Comparison of ENCODE assay signal across 8 cellular contexts in the genomic region with DNA sequence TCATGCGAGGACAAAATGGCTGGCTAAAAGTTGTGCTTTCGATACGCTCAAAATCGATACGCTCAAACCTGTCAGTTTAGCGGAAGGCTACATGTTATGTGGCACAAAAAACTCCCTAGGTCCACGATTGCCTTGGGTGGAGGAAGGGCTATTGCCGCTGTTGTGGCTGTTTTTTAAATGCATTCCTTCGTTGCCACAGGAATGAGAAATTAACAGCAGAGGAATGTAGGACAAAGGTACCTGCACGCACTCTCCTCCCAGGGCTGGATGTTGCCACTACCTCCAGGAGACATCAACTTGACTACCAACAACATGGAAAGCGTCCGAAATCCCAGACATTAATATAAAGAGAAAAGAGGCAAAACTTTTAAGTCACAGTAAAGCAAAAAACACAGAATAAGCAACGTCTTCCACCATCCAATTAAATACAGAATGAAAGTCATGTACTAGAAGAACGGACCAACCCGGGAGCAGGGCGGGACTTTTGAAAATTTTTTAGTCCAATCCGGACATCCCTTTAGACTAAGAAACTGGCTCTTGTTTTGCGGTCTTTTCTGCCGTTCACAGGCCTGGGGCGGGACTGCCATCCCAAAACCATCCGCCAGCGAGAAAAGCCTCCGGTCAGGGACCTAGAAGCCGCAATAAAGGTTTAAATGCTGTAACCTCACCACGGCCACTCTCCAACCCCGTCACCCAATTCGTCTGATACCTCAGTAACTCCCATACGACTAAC. TPM values are rescaled to one million over a fixed set of nuclear protein-coding genes. Genes with fewer than 3 reads are reported as not detected.
A peak's percentile ranks its signal among the peaks of the same experiment; 100 is the strongest.
DNase-seq lines count a peak whose midpoint lies in the region; ATAC-seq and TF ChIP-seq lines count a peak whose summit lies in the region.

No MANE protein-coding gene starts in this region.

- DNase-seq in NCI-H1417 (lab: John Stamatoyannopoulos, UW) (peak; percentile 84 to 93 (median 86)), T follicular helper cell (ENCODE audit: low read depth) (peak; percentile 82), amygdala (lab: John Stamatoyannopoulos, UW) (peak in 55 of 56 donors; percentile 17 to 96 (median 75)), left ventricle myocardium inferior (peak; percentile 80), prostate gland (ENCODE audit: low spot score) (peak; percentile 92), aorta (peak; percentile 93)

- H3K4me1 ChIP-seq in left ventricle myocardium inferior (peaks cover 28% of the 10 kb centered on the region), prostate gland (replicated peaks) (no peaks in the 10 kb centered on the region), aorta (ENCODE audit: control insufficient read depth in 1 of 2, insufficient read depth in 2 of 2, low read length in 2 of 2) (no peaks in the 10 kb centered on the region)

- peak; percentile 63 for TF ChIP-seq POLR2A in prostate gland (IDR thresholded peaks at IDR 0.05)

- WGBS in prostate gland = under 1% methylated on average over 28 of the region's 28 CpGs
- 0 to 1% methylated on average over 28 of the region's 28 CpGs for WGBS in aorta, 2 donors

- intact Hi-C loops in left ventricle myocardium inferior (cut with micrococcal nuclease) = no loop called here
- intact Hi-C loops in prostate gland (cut with DNase I) = loop anchor here (2.0 to 10.0 kb wide), 3 partner anchors 48 to 1090 kb away; a partner anchor contains a TSS
- intact Hi-C loops in aorta (cut with DNase I) = loop anchor here in 1 of 2 donors (2.0 to 10.0 kb wide), 2 partner anchors 22 to 150 kb away; a partner anchor contains a TSS

- no peaks in the 10 kb centered on the region for H3K27me3 ChIP-seq in left ventricle myocardium inferior (ENCODE audit: low read depth)
- no peaks in the 10 kb centered on the region for H3K27me3 ChIP-seq in prostate gland (replicated peaks; ENCODE audit: insufficient read depth)
- H3K27me3 ChIP-seq in aorta (ENCODE audit: control insufficient read depth in 1 of 2, insufficient read depth in 2 of 2, low read length in 1 of 2) = peaks cover 0 to 2% of the 10 kb centered on the region in 2 donors

- peak overlapping the region; percentile 91 for H3K27ac ChIP-seq in left ventricle myocardium inferior (replicated peaks)
- peak overlapping the region; percentile 91 to 94 for H3K27ac ChIP-seq in prostate gland
- peak overlapping the region; percentile 90 to 95 for H3K27ac ChIP-seq in aorta (ENCODE audit: low read depth in 1 of 2, low read length in 2 of 2)

- H3K4me3 ChIP-seq in GM12875 (ENCODE audit: low read depth, low read length) (peak overlapping the region; percentile 53), left ventricle myocardium inferior (peak overlapping the region; percentile 78), prostate gland (peak overlapping the region; percentile 48 to 75), aorta (ENCODE audit: low read length in 2 of 2) (peak overlapping the region; percentile 90 to 97)

- TF ChIP-seq CTCF in GM12875 (IDR thresholded peaks at IDR 0.05; ENCODE audit: borderline replicate concordance, insufficient read depth, low read depth, low read length) = no peak
- peak; percentile 25 for TF ChIP-seq CTCF in left ventricle myocardium inferior (IDR thresholded peaks at IDR 0.05; ENCODE audit: borderline replicate concordance)
- peak in 2 of 4 experiments; percentile 34 to 59 for TF ChIP-seq CTCF in prostate gland (IDR thresholded peaks at IDR 0.05)

- H3K36me3 ChIP-seq in left ventricle myocardium inferior = no peaks in the 10 kb centered on the region
- no peaks in the 10 kb centered on the region for H3K36me3 ChIP-seq in prostate gland
- no peaks in the 10 kb centered on the region for H3K36me3 ChIP-seq in aorta (ENCODE audit: control insufficient read depth in 1 of 2, insufficient read depth in 2 of 2, low read length in 1 of 2)

- ATAC-seq in HG02759 (IDR thresholded peaks at IDR 0.05; ENCODE audit: unreplicated experiment) (peak; percentile 60), aorta (ENCODE audit: low FRiP score) (peak; percentile 93)

- H3K9me3 ChIP-seq in left ventricle myocardium inferior (replicated peaks) (no peaks in the 10 kb centered on the region), prostate gland (no peaks in the 10 kb centered on the region), aorta (ENCODE audit: control insufficient read depth, low read length) (no peaks in the 10 kb centered on the region)

RNA-seq across cellular contexts. Expression of gene HFE, which starts 32.1 kb away (rescaled TPM):
- total RNA-seq in left ventricle myocardium inferior (3.4 TPM), prostate gland (10 to 100 TPM in 1 of 2 donors, 1 to 10 TPM in 1; 8.9 to 16.6 TPM), aorta (10 to 100 TPM in 1 of 2 donors, 1 to 10 TPM in 1; 5.6 to 17.9 TPM)
- 1 to 10 TPM; 3.9 to 6.7 TPM for polyA plus RNA-seq in aorta

Comparison
In these comparisons a context has a peak if more than half of its experiments do, and no peak if none do; other contexts are left out.
1. Peak in every context shown above with its lines: DNase-seq, ATAC-seq, H3K4me3 ChIP-seq and H3K27ac ChIP-seq.